1 cellular context compared by ENCODE assay signal in the genomic region with DNA sequence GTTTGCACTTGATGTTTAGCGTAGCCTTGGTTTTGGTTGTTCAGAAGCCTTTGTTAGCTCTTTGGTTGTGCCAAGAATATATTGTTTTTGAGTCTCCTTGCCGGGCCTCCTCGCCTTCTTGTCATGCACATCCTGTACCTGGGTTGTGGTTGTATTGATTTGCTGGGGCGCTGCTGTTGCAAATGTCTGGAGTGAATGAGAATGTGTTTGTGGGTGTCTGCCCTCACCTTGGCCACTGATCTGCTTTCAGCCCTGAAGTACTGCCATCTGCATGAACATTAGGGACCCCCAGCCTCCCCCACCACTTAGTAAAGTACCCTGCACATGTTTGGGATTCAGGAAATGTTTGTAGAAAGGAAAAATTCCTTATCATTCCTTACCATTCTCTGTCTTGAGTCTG.
TF ChIP-seq lines count a peak whose summit lies in the region.

No MANE protein-coding gene starts in this region.

TF ChIP-seq in GM12878, 131 proteins besides CTCF, POLR2A, EP300 and RAD21:
- TF ChIP-seq RUNX3 (IDR thresholded peaks at IDR 0.05; ENCODE audit: low read length) (peak; percentile 36), CBFB (IDR thresholded peaks at IDR 0.05; ENCODE audit: low read depth) (no peak)
